Comparison of ENCODE assay signal across 8 cellular contexts in genomic region chr6:134822920-134823430, GRCh38.
DNase-seq lines count a peak whose midpoint lies in the region; ATAC-seq and TF ChIP-seq lines count a peak whose summit lies in the region.

No MANE protein-coding gene starts in this region.

- H3K27ac ChIP-seq in vagina: peak overlapping the region; percentile 30

- H3K27ac Mint-ChIP-seq in activated CD4-positive, alpha-beta memory T cell treated with anti-CD3 and anti-CD28 coated beads, Interleukin-2, amount 10 ng/mL, durations not matched to agents 7 days and 5 days: no peak overlapping the region
- peak overlapping the region; percentile 10 to 40 (median 13) for H3K27ac Mint-ChIP-seq in nephron

- no peaks in the 10 kb centered on the region for H3K36me3 Mint-ChIP-seq in activated CD4-positive, alpha-beta memory T cell treated with anti-CD3 and anti-CD28 coated beads, Interleukin-2, amount 10 ng/mL, durations not matched to agents 7 days and 5 days (ENCODE audit: low read depth)
- peaks cover 6% of the 10 kb centered on the region for H3K36me3 Mint-ChIP-seq in nephron (ENCODE audit: low read depth)

- H3K4me3 Mint-ChIP-seq in activated CD4-positive, alpha-beta memory T cell treated with anti-CD3 and anti-CD28 coated beads, Interleukin-2, amount 10 ng/mL, durations not matched to agents 7 days and 5 days: no peak overlapping the region
- no peak overlapping the region for H3K4me3 Mint-ChIP-seq in nephron

- intact Hi-C loops in vagina (cut with DNase I): loop anchor here (5.0 to 10.0 kb wide), 2 partner anchors 651 to 678 kb away; no protein-coding TSS in a partner anchor

- H3K4me3 ChIP-seq in vagina: no peak overlapping the region

- no peaks in the 10 kb centered on the region for H3K9me3 Mint-ChIP-seq in activated CD4-positive, alpha-beta memory T cell treated with anti-CD3 and anti-CD28 coated beads, Interleukin-2, amount 10 ng/mL, durations not matched to agents 7 days and 5 days
- H3K9me3 Mint-ChIP-seq in nephron: peaks cover 17% of the 10 kb centered on the region

- no peaks in the 10 kb centered on the region for H3K9me3 ChIP-seq in vagina

- POLR2A ChIA-PET in activated CD4-positive, alpha-beta memory T cell treated with anti-CD3 and anti-CD28 coated beads, Interleukin-2, amount 10 ng/mL, durations not matched to agents 7 days and 5 days (lab: Charles Lee): no interaction called here

- no peak for TF ChIP-seq POLR2A in vagina (IDR thresholded peaks at IDR 0.05)

- H3K4me1 ChIP-seq in vagina: peaks cover 31% of the 10 kb centered on the region

- CTCF ChIA-PET in activated CD4-positive, alpha-beta memory T cell treated with anti-CD3 and anti-CD28 coated beads, Interleukin-2, amount 10 ng/mL, durations not matched to agents 7 days and 5 days (lab: Charles Lee): interaction anchor here (0.6 to 3.0 kb wide), 16 partner anchors 8 to 711 kb away, joined by 3 to 19 read pairs (median 4); no protein-coding TSS in a partner anchor

- H3K36me3 ChIP-seq in vagina: no peaks in the 10 kb centered on the region

- ATAC-seq in GM19395 (IDR thresholded peaks at IDR 0.05; ENCODE audit: unreplicated experiment): peak; percentile 90
- ATAC-seq in HG03460 (IDR thresholded peaks at IDR 0.05; ENCODE audit: unreplicated experiment): peak; percentile 64

- DNase-seq in COR-L47 (lab: John Stamatoyannopoulos, UW): peak; percentile 56
- peak; percentile 73 to 90 for DNase-seq in NCI-H524 (lab: John Stamatoyannopoulos, UW)
- peak; percentile 31 for DNase-seq in activated CD4-positive, alpha-beta memory T cell treated with anti-CD3 and anti-CD28 coated beads, Interleukin-2, amount 10 ng/mL, durations not matched to agents 7 days and 5 days
- peak; percentile 95 for DNase-seq in fibroblast of peridontal ligament (ENCODE audit: extremely low read depth)
- no peak for DNase-seq in vagina (ENCODE audit: extremely low spot score in 2 of 2)

- H3K4me1 Mint-ChIP-seq in activated CD4-positive, alpha-beta memory T cell treated with anti-CD3 and anti-CD28 coated beads, Interleukin-2, amount 10 ng/mL, durations not matched to agents 7 days and 5 days: peaks cover 3% of the 10 kb centered on the region
- peaks cover 26% of the 10 kb centered on the region for H3K4me1 Mint-ChIP-seq in nephron

- no peaks in the 10 kb centered on the region for H3K27me3 ChIP-seq in vagina

- TF ChIP-seq CTCF in nephron (IDR thresholded peaks at IDR 0.05; ENCODE audit: unreplicated experiment in 3 of 3) (peak; percentile 84 to 93 (median 91)), vagina (IDR thresholded peaks at IDR 0.05) (peak; percentile 79 to 93 (median 81))

- peaks cover 5% of the 10 kb centered on the region for H3K27me3 Mint-ChIP-seq in activated CD4-positive, alpha-beta memory T cell treated with anti-CD3 and anti-CD28 coated beads, Interleukin-2, amount 10 ng/mL, durations not matched to agents 7 days and 5 days
- peaks cover 6% of the 10 kb centered on the region for H3K27me3 Mint-ChIP-seq in nephron (ENCODE audit: low read depth)

Comparison
In these comparisons a context has a peak if more than half of its experiments do, and no peak if none do; other contexts are left out.
1. DNase-seq: peak in COR-L47 (single experiment), NCI-H524 (2 of 2), activated CD4-positive, alpha-beta memory T cell treated with anti-CD3 and anti-CD28 coated beads, Interleukin-2, amount 10 ng/mL, durations not matched to agents 7 days and 5 days (single experiment) and fibroblast of peridontal ligament (single experiment); none in vagina (0 of 2).